In genomic region chr1:7002728-7003127, GRCh38 we compare ENCODE assay signal across 17 cellular contexts.
DNase-seq lines count a peak whose midpoint lies in the region; ATAC-seq and TF ChIP-seq lines count a peak whose summit lies in the region.
"Had no signal": no experiment of that assay in that cellular context is flagged by ENCODE, and none has a peak within 500 bp of the region (broad histone marks: within the 10 kb centered on the region; RNA-seq: fewer than 3 reads in every experiment).

No MANE protein-coding gene starts in this region.

- 72 to 82% methylated on average over 8 of the region's 8 CpGs for WGBS in tibial nerve, 2 donors

- BruUV-seq in MCF 10A (replicated peaks; lab: Mats Ljungman, UMichigan), result no TSS peak

- H3K4me3 Mint-ChIP-seq in MCF 10A (ENCODE audit: unreplicated experiment) (no peak overlapping the region), endothelial cell (ENCODE audit: unreplicated experiment) (no peak overlapping the region)

- H3K27ac ChIP-seq in breast epithelium (no peak overlapping the region), RWPE1 (no peak overlapping the region), foreskin keratinocyte (no peak overlapping the region), tibial nerve (no peak overlapping the region)

- DNase-seq in MCF 10A (ENCODE audit: unreplicated experiment) (peak; percentile 17), breast epithelium (ENCODE audit: low spot score in 2 of 2) (no peak), RWPE1 (ENCODE audit: low spot score) (peak; percentile 11), foreskin keratinocyte (no peak), mucosa of gallbladder (ENCODE audit: low spot score) (no peak), endothelial cell (ENCODE audit: low spot score) (no peak), tibial nerve (ENCODE audit: low spot score in 2 of 2) (no peak)
- no peak for DNase-seq in stimulated activated CD4-positive, alpha-beta T cell treated with anti-CD3 and anti-CD28 coated beads, Interleukin-2, amount 100 ng/mL, for 48 hours
- DNase-seq: C1 segment of cervical spinal cord, DND-41, GF-D8, IMR-90, MV-4-11, NCI-H1417 treated with DMSO at 0.1 percent for 48 hours, NCI-H2029, NCI-H2171 treated with DMSO at 0.1 percent for 48 hours, NCI-H446 treated with DMSO at 0.1 percent for 48 hours had no signal

- TF ChIP-seq POLR2A in breast epithelium (IDR thresholded peaks at IDR 0.05) (no peak), tibial nerve (IDR thresholded peaks at IDR 0.05) (no peak)

- H3K36me3 ChIP-seq in breast epithelium, result no peaks in the 10 kb centered on the region
- H3K36me3 ChIP-seq in tibial nerve, result no peaks in the 10 kb centered on the region

- H3K9me3 ChIP-seq in breast epithelium, result no peaks in the 10 kb centered on the region
- no peaks in the 10 kb centered on the region for H3K9me3 ChIP-seq in tibial nerve

- H3K27ac Mint-ChIP-seq in MCF 10A (ENCODE audit: low read depth, unreplicated experiment) (no peak overlapping the region), endothelial cell (ENCODE audit: unreplicated experiment) (no peak overlapping the region)

- no peak for TF ChIP-seq EP300 in tibial nerve (IDR thresholded peaks at IDR 0.05)

- POLR2A ChIA-PET in MCF 10A (lab: Yijun Ruan, JAX), result no interaction called here
- POLR2A ChIA-PET in RWPE1 (lab: Yijun Ruan, JAX; ENCODE audit: low non-redundant PET), result no interaction called here

- TF ChIP-seq CTCF in MCF 10A (IDR thresholded peaks at IDR 0.05; ENCODE audit: unreplicated experiment) (no peak), breast epithelium (IDR thresholded peaks at IDR 0.05) (no peak), RWPE1 (conservative IDR thresholded peaks at IDR 0.05; ENCODE audit: low read depth) (no peak), foreskin keratinocyte (conservative IDR thresholded peaks at IDR 0.05) (no peak), endothelial cell (IDR thresholded peaks at IDR 0.05; ENCODE audit: unreplicated experiment) (no peak), tibial nerve (IDR thresholded peaks at IDR 0.05) (no peak)

- H3K4me1 Mint-ChIP-seq in MCF 10A (ENCODE audit: insufficient read depth, unreplicated experiment) (no peaks in the 10 kb centered on the region), endothelial cell (ENCODE audit: unreplicated experiment) (no peaks in the 10 kb centered on the region)

- peaks cover 83% of the 10 kb centered on the region for H3K27me3 Mint-ChIP-seq in MCF 10A (ENCODE audit: insufficient read depth, unreplicated experiment)
- H3K27me3 Mint-ChIP-seq in endothelial cell (ENCODE audit: unreplicated experiment), result peaks cover 7% of the 10 kb centered on the region

- H3K9me3 Mint-ChIP-seq in MCF 10A (ENCODE audit: unreplicated experiment) (no peaks in the 10 kb centered on the region), endothelial cell (ENCODE audit: unreplicated experiment) (no peaks in the 10 kb centered on the region)

- H3K4me3 ChIP-seq in breast epithelium (no peak overlapping the region), tibial nerve (no peak overlapping the region)

- H3K27me3 ChIP-seq in breast epithelium, result no peaks in the 10 kb centered on the region
- peaks cover 2% of the 10 kb centered on the region for H3K27me3 ChIP-seq in foreskin keratinocyte
- H3K27me3 ChIP-seq in tibial nerve, result no peaks in the 10 kb centered on the region

- intact Hi-C loops in MCF 10A (cut with micrococcal nuclease) (no loop called here), breast epithelium (cut with DNase I; ENCODE audit: low total_unique reads) (no loop called here)

- H3K36me3 Mint-ChIP-seq in MCF 10A (ENCODE audit: insufficient read depth, unreplicated experiment) (no peaks in the 10 kb centered on the region), endothelial cell (ENCODE audit: low read depth, unreplicated experiment) (no peaks in the 10 kb centered on the region)

- peak; percentile 33 for ATAC-seq in foreskin keratinocyte

- H3K4me1 ChIP-seq in breast epithelium (no peaks in the 10 kb centered on the region), foreskin keratinocyte (peaks cover 5% of the 10 kb centered on the region), tibial nerve (no peaks in the 10 kb centered on the region)

- CTCF ChIA-PET in MCF 10A (lab: Yijun Ruan, JAX), result no interaction called here
- CTCF ChIA-PET in RWPE1 (lab: Yijun Ruan, JAX), result no interaction called here

Comparison
In these comparisons a context has a peak if more than half of its experiments do, and no peak if none do; other contexts are left out.
1. DNase-seq: peak in MCF 10A (single experiment) and RWPE1 (single experiment); none in breast epithelium (0 of 2), foreskin keratinocyte (0 of 2), mucosa of gallbladder (single experiment), stimulated activated CD4-positive, alpha-beta T cell treated with anti-CD3 and anti-CD28 coated beads, Interleukin-2, amount 100 ng/mL, for 48 hours (0 of 2), endothelial cell (single experiment) and tibial nerve (0 of 2).